Comparison of ENCODE assay signal across 16 cellular contexts in genomic region chr2:232683368-232683767, GRCh38. TPM values are rescaled to one million over a fixed set of nuclear protein-coding genes. Genes with fewer than 3 reads are reported as not detected.
DNase-seq lines count a peak whose midpoint lies in the region; ATAC-seq and TF ChIP-seq lines count a peak whose summit lies in the region.
"Had no signal": no experiment of that assay in that cellular context is flagged by ENCODE, and none has a peak within 500 bp of the region (broad histone marks: within the 10 kb centered on the region; RNA-seq: fewer than 3 reads in every experiment).

No MANE protein-coding gene starts in this region.

- H3K27ac ChIP-seq in SK-N-SH (ENCODE audit: low read depth in 2 of 2, low read length in 1 of 2) (no peak overlapping the region), PC-3 (ENCODE audit: low read length) (no peak overlapping the region), brain microvascular endothelial cell (no peak overlapping the region), mesenchymal stem cell (ENCODE audit: low read length, poor library complexity, severe bottlenecking) (no peak overlapping the region)
- H3K27ac ChIP-seq: 22Rv1; BLaER1 treated with 17β-estradiol and CSF1 and Interleukin-3, amounts not matched to agents 10 nM and 100 nM had no signal

- intact Hi-C loops in PC-3 (cut with micrococcal nuclease) = no loop called here
- intact Hi-C loops in activated naive CD4-positive, alpha-beta T cell treated with anti-CD3 and anti-CD28 coated beads for 36 hours (cut with micrococcal nuclease) = no loop called here

- H3K9me3 ChIP-seq in SK-N-SH (no peaks in the 10 kb centered on the region), PC-3 (ENCODE audit: low read length) (no peaks in the 10 kb centered on the region), mesenchymal stem cell (ENCODE audit: control insufficient read depth, low read length) (no peaks in the 10 kb centered on the region)
- H3K9me3 ChIP-seq: BLaER1 treated with 17β-estradiol and CSF1 and Interleukin-3, amounts not matched to agents 10 nM and 100 nM had no signal

- no peak overlapping the region for H2BK120ac ChIP-seq in mesenchymal stem cell (ENCODE audit: low read depth, low read length)

- no peaks in the 10 kb centered on the region for H3K79me1 ChIP-seq in mesenchymal stem cell (replicated peaks; ENCODE audit: low read length, poor library complexity, severe bottlenecking)

- no peak for TF ChIP-seq CTCF in SK-N-SH (IDR thresholded peaks at IDR 0.05)
- no peak for TF ChIP-seq CTCF in PC-3 (conservative IDR thresholded peaks at IDR 0.05; ENCODE audit: low read depth, low read length)
- peak; percentile 18 for TF ChIP-seq CTCF in brain microvascular endothelial cell (IDR thresholded peaks at IDR 0.05; ENCODE audit: low read depth, low read length, missing control alignments)

- H4K8ac ChIP-seq in mesenchymal stem cell (ENCODE audit: low read length) = no peak overlapping the region

- H4K91ac ChIP-seq in mesenchymal stem cell (ENCODE audit: low read length) = no peak overlapping the region

- peak; percentile 37; the same call in 1 of the 3 replicates for ATAC-seq in SK-N-SH treated with all-trans-retinoic acid at 6 μM for 48 hours
- ATAC-seq in PC-3 = peak; percentile 38; the same call in 1 of the 2 replicates
- ATAC-seq: CD8-positive, alpha-beta T cell had no signal

- no peak overlapping the region for H2BK5ac ChIP-seq in mesenchymal stem cell (ENCODE audit: low read depth, low read length, poor library complexity, severe bottlenecking)

- no peak overlapping the region for H3K14ac ChIP-seq in mesenchymal stem cell (ENCODE audit: low read length in 2 of 2)

- H3F3A ChIP-seq in SK-N-SH (replicated peaks; ENCODE audit: insufficient read depth) (no peaks in the 10 kb centered on the region), PC-3 (ENCODE audit: low read length, unreplicated experiment) (no peaks in the 10 kb centered on the region)

- CTCF ChIA-PET in SK-N-SH (lab: Yijun Ruan, JAX) = no interaction called here
- CTCF ChIA-PET in PC-3 (lab: Charles Lee) = no interaction called here
- CTCF ChIA-PET in activated naive CD4-positive, alpha-beta T cell treated with anti-CD3 and anti-CD28 coated beads for 36 hours (lab: Charles Lee) = interaction anchor here (0.6 to 1.1 kb wide), 4 partner anchors 12 to 115 kb away, joined by 3 to 6 read pairs (median 3); no protein-coding TSS in a partner anchor

- H2AFZ ChIP-seq in SK-N-SH (ENCODE audit: low read depth) = no peak overlapping the region
- no peak overlapping the region for H2AFZ ChIP-seq in PC-3 (ENCODE audit: low read length)
- H2AFZ ChIP-seq in mesenchymal stem cell (ENCODE audit: low read depth, low read length) = no peak overlapping the region

- H3K36me3 Mint-ChIP-seq in activated naive CD4-positive, alpha-beta T cell treated with anti-CD3 and anti-CD28 coated beads for 36 hours (ENCODE audit: low read depth) = no peaks in the 10 kb centered on the region
- H3K36me3 Mint-ChIP-seq: CD8-positive, alpha-beta T cell had no signal

- no peaks in the 10 kb centered on the region for H3K79me2 ChIP-seq in SK-N-SH (ENCODE audit: insufficient read depth)
- H3K79me2 ChIP-seq in PC-3 (ENCODE audit: low read length) = no peaks in the 10 kb centered on the region

- H3K4me3 ChIP-seq in SK-N-SH (ENCODE audit: low read depth in 2 of 2, low read length in 1 of 2) = no peak overlapping the region
- no peak overlapping the region for H3K4me3 ChIP-seq in PC-3 (ENCODE audit: low read length)
- H3K4me3 ChIP-seq in brain microvascular endothelial cell (ENCODE audit: low read depth, low read length) = no peak overlapping the region
- no peak overlapping the region for H3K4me3 ChIP-seq in mesenchymal stem cell (ENCODE audit: insufficient read depth in 1 of 2, low read depth in 1 of 2, low read length in 2 of 2)
- H3K4me3 ChIP-seq: BLaER1 treated with 17β-estradiol and CSF1 and Interleukin-3, amounts not matched to agents 10 nM and 100 nM had no signal

- no peak overlapping the region for H3K9ac ChIP-seq in SK-N-SH
- H3K9ac ChIP-seq in PC-3 (ENCODE audit: low read length) = no peak overlapping the region
- H3K9ac ChIP-seq in mesenchymal stem cell (ENCODE audit: low read length) = no peak overlapping the region
- H3K9ac ChIP-seq: BLaER1 treated with 17β-estradiol and CSF1 and Interleukin-3, amounts not matched to agents 10 nM and 100 nM had no signal

- no peak for TF ChIP-seq EP300 in SK-N-SH (IDR thresholded peaks at IDR 0.05; ENCODE audit: borderline replicate concordance in 1 of 2, low read depth in 1 of 2, low read length in 1 of 2)

- H3K27me3 Mint-ChIP-seq in activated naive CD4-positive, alpha-beta T cell treated with anti-CD3 and anti-CD28 coated beads for 36 hours (ENCODE audit: low read depth) = peaks cover 2% of the 10 kb centered on the region

- H3K4me1 ChIP-seq in SK-N-SH (ENCODE audit: control insufficient read depth in 1 of 2, insufficient read depth in 2 of 2, low read depth in 1 of 2, low read length in 1 of 2) = no peaks in the 10 kb centered on the region
- H3K4me1 ChIP-seq in PC-3 (ENCODE audit: insufficient read depth, low read length) = no peaks in the 10 kb centered on the region
- peaks cover 2% of the 10 kb centered on the region for H3K4me1 ChIP-seq in mesenchymal stem cell (ENCODE audit: control insufficient read depth, insufficient read depth, low read depth, low read length)

- no peak for TF ChIP-seq RAD21 in SK-N-SH (IDR thresholded peaks at IDR 0.05; ENCODE audit: low read length)

- WGBS in SK-N-SH (ENCODE audit: low lambda C conversion rate) = 58% methylated on average over 1 of the region's 1 CpG
- WGBS in mesenchymal stem cell = 74% methylated on average over 1 of the region's 1 CpG

- in situ Hi-C loops in brain microvascular endothelial cell (cut with HindIII; ENCODE audit: low pct_ligation_motif_present, low sequenced_read_pairs) = no loop called here

- H2AK5ac ChIP-seq in mesenchymal stem cell (ENCODE audit: low read length, severe bottlenecking) = no peak overlapping the region

- H3K36me3 ChIP-seq in SK-N-SH (replicated peaks in 1 of 2; ENCODE audit: control insufficient read depth in 1 of 2, insufficient read depth in 2 of 2, low read length in 1 of 2) = no peaks in the 10 kb centered on the region
- no peaks in the 10 kb centered on the region for H3K36me3 ChIP-seq in PC-3 (ENCODE audit: low read depth, low read length)
- no peaks in the 10 kb centered on the region for H3K36me3 ChIP-seq in brain microvascular endothelial cell (replicated peaks)
- no peaks in the 10 kb centered on the region for H3K36me3 ChIP-seq in mesenchymal stem cell (ENCODE audit: control insufficient read depth in 1 of 2, insufficient read depth in 2 of 2, low read depth in 1 of 2, low read length in 2 of 2)
- H3K36me3 ChIP-seq: BLaER1 treated with 17β-estradiol and CSF1 and Interleukin-3, amounts not matched to agents 10 nM and 100 nM had no signal

- BruUV-seq in PC-3 (replicated peaks; lab: Mats Ljungman, UMichigan) = no TSS peak

- H3K18ac ChIP-seq in mesenchymal stem cell (ENCODE audit: low read depth in 1 of 2, low read length in 2 of 2) = no peak overlapping the region

- H3K9me3 Mint-ChIP-seq in activated naive CD4-positive, alpha-beta T cell treated with anti-CD3 and anti-CD28 coated beads for 36 hours = no peaks in the 10 kb centered on the region
- H3K9me3 Mint-ChIP-seq: CD8-positive, alpha-beta T cell; H9 had no signal

- H3K4me2 ChIP-seq in SK-N-SH (no peak overlapping the region), PC-3 (ENCODE audit: low read length) (no peak overlapping the region), mesenchymal stem cell (ENCODE audit: low read length, poor library complexity, severe bottlenecking) (no peak overlapping the region)
- H3K4me2 ChIP-seq: BLaER1 treated with 17β-estradiol and CSF1 and Interleukin-3, amounts not matched to agents 10 nM and 100 nM had no signal

- no peak overlapping the region for H3K23ac ChIP-seq in mesenchymal stem cell (ENCODE audit: low read length in 2 of 2)

- H3K4me3 Mint-ChIP-seq in activated naive CD4-positive, alpha-beta T cell treated with anti-CD3 and anti-CD28 coated beads for 36 hours = no peak overlapping the region
- H3K4me3 Mint-ChIP-seq: CD8-positive, alpha-beta T cell; H9 had no signal

- no peak overlapping the region for H3K4ac ChIP-seq in mesenchymal stem cell (ENCODE audit: low read depth in 1 of 2, low read length in 2 of 2)

- POLR2A ChIA-PET in SK-N-SH (lab: Yijun Ruan, JAX) (no interaction called here), PC-3 (lab: Charles Lee; ENCODE audit: unreplicated experiment) (no interaction called here)

- H3K9me2 ChIP-seq in SK-N-SH (no peaks in the 10 kb centered on the region), PC-3 (replicated peaks; ENCODE audit: low read length) (no peaks in the 10 kb centered on the region)

- H2BK12ac ChIP-seq in mesenchymal stem cell (ENCODE audit: low read length in 2 of 2) = no peak overlapping the region

- no peak overlapping the region for H2BK15ac ChIP-seq in mesenchymal stem cell (ENCODE audit: low read depth, poor library complexity, severe bottlenecking)

- H3K27ac Mint-ChIP-seq in activated naive CD4-positive, alpha-beta T cell treated with anti-CD3 and anti-CD28 coated beads for 36 hours = no peak overlapping the region
- H3K27ac Mint-ChIP-seq: CD8-positive, alpha-beta T cell; H9 had no signal

- H3K27me3 ChIP-seq in SK-N-SH (ENCODE audit: insufficient read depth) = no peaks in the 10 kb centered on the region; the same call in 1 of the 2 replicates
- H3K27me3 ChIP-seq in PC-3 (ENCODE audit: low read length) = peaks cover 10% of the 10 kb centered on the region; the same call in 1 of the 2 replicates
- no peaks in the 10 kb centered on the region for H3K27me3 ChIP-seq in brain microvascular endothelial cell (replicated peaks)
- peaks cover 12 to 31% of the 10 kb centered on the region in 2 experiments for H3K27me3 ChIP-seq in mesenchymal stem cell (ENCODE audit: control insufficient read depth in 1 of 2, insufficient read depth in 1 of 2, low read length in 2 of 2)
- H3K27me3 ChIP-seq: BLaER1 treated with 17β-estradiol and CSF1 and Interleukin-3, amounts not matched to agents 10 nM and 100 nM had no signal

- DNase-seq in SK-N-SH (no peak), PC-3 (no peak), brain microvascular endothelial cell (no peak), mesenchymal stem cell (peak; percentile 7), NCI-H748 (lab: John Stamatoyannopoulos, UW; ENCODE audit: unreplicated experiment) (no peak), NCI-H345 treated with DMSO at 0.1 percent for 48 hours (lab: John Stamatoyannopoulos, UW; ENCODE audit: unreplicated experiment) (no peak)
- no peak for DNase-seq in activated naive CD4-positive, alpha-beta T cell treated with anti-CD3 and anti-CD28 coated beads for 36 hours
- DNase-seq: Calu3; CD8-positive, alpha-beta T cell; DMS79 treated with DMSO at 0.1 percent for 48 hours; EL; H9 had no signal

- H4K20me1 ChIP-seq in SK-N-SH (ENCODE audit: insufficient read depth) (no peaks in the 10 kb centered on the region), PC-3 (ENCODE audit: low read length) (no peaks in the 10 kb centered on the region)
- H4K20me1 ChIP-seq: BLaER1 treated with 17β-estradiol and CSF1 and Interleukin-3, amounts not matched to agents 10 nM and 100 nM had no signal

- H3K4me1 Mint-ChIP-seq in activated naive CD4-positive, alpha-beta T cell treated with anti-CD3 and anti-CD28 coated beads for 36 hours (ENCODE audit: low read depth) = no peaks in the 10 kb centered on the region
- H3K4me1 Mint-ChIP-seq: H9 had no signal

RNA-seq across cellular contexts. Expression of gene GIGYF2, which starts 13.8 kb away (rescaled TPM):
- 12.8 and 18.2 TPM in 2 replicates for polyA plus RNA-seq in SK-N-SH (2012; rRNA removed)
- 13.4 and 13.7 TPM in 2 replicates for polyA plus RNA-seq in SK-N-SH (2012; cell fraction: cytosol; rRNA removed)
- 10.3 and 21.1 TPM in 2 replicates for polyA plus RNA-seq in SK-N-SH (2012; cell fraction: nucleus; rRNA removed)
- total RNA-seq in PC-3 (2014; rRNA removed) = 41.3 and 56.2 TPM in 2 replicates
- polyA plus RNA-seq in mesenchymal stem cell (2013, experiment 1 of 2) = 31.8 TPM
- polyA plus RNA-seq in mesenchymal stem cell (2013, experiment 2 of 2) = 29.3 TPM
- 10 to 100 TPM; 49.7 to 52.8 TPM for total RNA-seq in activated naive CD4-positive, alpha-beta T cell treated with anti-CD3 and anti-CD28 coated beads for 36 hours

RNA-seq across cellular contexts. Expression of gene EFHD1, which starts 50.0 kb away (rescaled TPM):
- 0.05 TPM in 1 of 2 replicates, not detected in the other for polyA plus RNA-seq in SK-N-SH (2012; rRNA removed)
- 0.08 and 0.13 TPM in 2 replicates for polyA plus RNA-seq in SK-N-SH (2012; cell fraction: cytosol; rRNA removed)
- polyA plus RNA-seq in SK-N-SH (2012; cell fraction: nucleus; rRNA removed) = 0.02 and 0.21 TPM in 2 replicates
- 0.07 TPM in 1 of 2 replicates, not detected in the other for total RNA-seq in PC-3 (2014; rRNA removed)
- polyA plus RNA-seq in mesenchymal stem cell (2013, experiment 1 of 2) = 0.76 TPM
- polyA plus RNA-seq in mesenchymal stem cell (2013, experiment 2 of 2) = 0.59 TPM
- 1 to 10 TPM; 1.3 to 2.0 TPM for total RNA-seq in activated naive CD4-positive, alpha-beta T cell treated with anti-CD3 and anti-CD28 coated beads for 36 hours
- total RNA-seq: HT-29 had no signal
